Comparison of ENCODE assay signal across 13 cellular contexts in genomic region chr10:123891147-123892011, GRCh38. TPM values are rescaled to one million over a fixed set of nuclear protein-coding genes. Genes with fewer than 3 reads are reported as not detected.
DNase-seq lines count a peak whose midpoint lies in the region; ATAC-seq and TF ChIP-seq lines count a peak whose summit lies in the region.
"Had no signal": no experiment of that assay in that cellular context is flagged by ENCODE, and none has a peak within 500 bp of the region (broad histone marks: within the 10 kb centered on the region; RNA-seq: fewer than 3 reads in every experiment).

TSS of gene CPXM2 (minus strand) at chr10:123891807. CDS start at chr10:123891659, 148 bp downstream.

- no peak for ATAC-seq in natural killer cell
- ATAC-seq in natural killer cell treated with Interleukin-12 subunit alpha and Interleukin-12 subunit beta and Interleukin-15 and Interleukin-18, amount 100 ng/mL, for 72 hours: no peak
- ATAC-seq in aorta (ENCODE audit: low FRiP score): peak; percentile 60
- no peak for ATAC-seq in GM19351 (IDR thresholded peaks at IDR 0.05; ENCODE audit: unreplicated experiment)

- no peak for DNase-seq in natural killer cell
- DNase-seq in natural killer cell treated with Interleukin-12 subunit alpha and Interleukin-12 subunit beta and Interleukin-15 and Interleukin-18, amount 100 ng/mL, for 72 hours (ENCODE audit: low spot score): no peak
- peak; percentile 91 for DNase-seq in posterior vena cava (ENCODE audit: low spot score)
- DNase-seq in aorta: peak; percentile 71 to 81
- DNase-seq in NCI-H1417 treated with DMSO at 0.1 percent for 48 hours (lab: John Stamatoyannopoulos, UW): no peak
- no peak for DNase-seq in COLO829 (ENCODE audit: low spot score)
- DNase-seq: kidney glomerular epithelial cell, NCI-H2029, PC-9 had no signal

- peak within 1 kb of the TSS; percentile 79 to 94 for H3K27ac ChIP-seq in aorta (ENCODE audit: low read depth in 1 of 2, low read length in 2 of 2)
- H3K27ac ChIP-seq: PC-9 had no signal

- H3K4me1 ChIP-seq in aorta (ENCODE audit: control insufficient read depth in 1 of 2, insufficient read depth in 2 of 2, low read length in 2 of 2): no peaks in the 10 kb centered on the region

- intact Hi-C loops in natural killer cell (cut with micrococcal nuclease) (no loop called here), posterior vena cava (cut with DNase I) (no loop called here), aorta (cut with DNase I) (loop anchor here (2.0 to 10.0 kb wide), 5 partner anchors 34 to 309 kb away; no protein-coding TSS in a partner anchor)

- no peaks in the 10 kb centered on the region for H3K9me3 Mint-ChIP-seq in natural killer cell
- H3K9me3 Mint-ChIP-seq in natural killer cell treated with Interleukin-12 subunit alpha and Interleukin-12 subunit beta and Interleukin-15 and Interleukin-18, amount 100 ng/mL, for 72 hours: no peaks in the 10 kb centered on the region
- H3K9me3 Mint-ChIP-seq: dendritic cell treated with granulocyte-macrophage colony-stimulating factor and Interleukin-4, amounts not matched to agents 40 ng/mL and 50 ng/mL, for 4 days had no signal

- no peaks in the 10 kb centered on the region for H3K36me3 Mint-ChIP-seq in natural killer cell
- H3K36me3 Mint-ChIP-seq in natural killer cell treated with Interleukin-12 subunit alpha and Interleukin-12 subunit beta and Interleukin-15 and Interleukin-18, amount 100 ng/mL, for 72 hours: no peaks in the 10 kb centered on the region

- H3K36me3 ChIP-seq in aorta (ENCODE audit: control insufficient read depth in 1 of 2, insufficient read depth in 2 of 2, low read length in 1 of 2): no peaks in the 10 kb centered on the region

- WGBS in aorta, 2 donors: 1 to 3% methylated on average over 57 to 79 of the region's 79 CpGs

- no peak for TF ChIP-seq CTCF in natural killer cell (IDR thresholded peaks at IDR 0.05)

- H3K27ac Mint-ChIP-seq in natural killer cell: no peak within 1 kb of the TSS
- no peak within 1 kb of the TSS for H3K27ac Mint-ChIP-seq in natural killer cell treated with Interleukin-12 subunit alpha and Interleukin-12 subunit beta and Interleukin-15 and Interleukin-18, amount 100 ng/mL, for 72 hours
- H3K27ac Mint-ChIP-seq: dendritic cell treated with granulocyte-macrophage colony-stimulating factor and Interleukin-4, amounts not matched to agents 40 ng/mL and 50 ng/mL, for 4 days had no signal

- H3K4me3 Mint-ChIP-seq in natural killer cell: peak within 1 kb of the TSS; percentile 28
- H3K4me3 Mint-ChIP-seq in natural killer cell treated with Interleukin-12 subunit alpha and Interleukin-12 subunit beta and Interleukin-15 and Interleukin-18, amount 100 ng/mL, for 72 hours: no peak within 1 kb of the TSS
- H3K4me3 Mint-ChIP-seq: dendritic cell treated with granulocyte-macrophage colony-stimulating factor and Interleukin-4, amounts not matched to agents 40 ng/mL and 50 ng/mL, for 4 days had no signal

- H3K27me3 ChIP-seq in aorta (ENCODE audit: control insufficient read depth in 1 of 2, insufficient read depth in 2 of 2, low read length in 1 of 2): no peaks in the 10 kb centered on the region

- H3K4me3 ChIP-seq in iPS-11a (ENCODE audit: low read depth, low read length) (peak within 1 kb of the TSS; percentile 35), aorta (ENCODE audit: low read length in 2 of 2) (peak within 1 kb of the TSS; percentile 88 to 91)
- H3K4me3 ChIP-seq: PC-9 had no signal

- H3K27me3 Mint-ChIP-seq in natural killer cell (ENCODE audit: low read depth in 2 of 2): peaks cover 27 to 39% of the 10 kb centered on the region in 2 donors
- peaks cover 25 to 31% of the 10 kb centered on the region in 2 donors for H3K27me3 Mint-ChIP-seq in natural killer cell treated with Interleukin-12 subunit alpha and Interleukin-12 subunit beta and Interleukin-15 and Interleukin-18, amount 100 ng/mL, for 72 hours

- no peaks in the 10 kb centered on the region for H3K9me3 ChIP-seq in aorta (ENCODE audit: control insufficient read depth, low read length)

- peaks cover 0 to 3% of the 10 kb centered on the region in 2 donors for H3K4me1 Mint-ChIP-seq in natural killer cell
- H3K4me1 Mint-ChIP-seq in natural killer cell treated with Interleukin-12 subunit alpha and Interleukin-12 subunit beta and Interleukin-15 and Interleukin-18, amount 100 ng/mL, for 72 hours (ENCODE audit: low read depth in 2 of 2): no peaks in the 10 kb centered on the region

RNA-seq across cellular contexts. Expression of gene CPXM2, which starts in this region (rescaled TPM):
- not detected for total RNA-seq in natural killer cell
- total RNA-seq in natural killer cell treated with Interleukin-12 subunit alpha and Interleukin-12 subunit beta and Interleukin-15 and Interleukin-18, amount 100 ng/mL, for 72 hours: not detected
- 100 to 1,000 TPM in 1 of 2 donors, 10 to 100 TPM in 1; 98.3 to 200 TPM for total RNA-seq in posterior vena cava
- 100 to 1,000 TPM; 116 to 169 TPM for total RNA-seq in aorta
- polyA plus RNA-seq in aorta: 100 to 1,000 TPM in 1 of 2 donors, 10 to 100 TPM in 1; 43.8 to 103 TPM
- total RNA-seq: PC-9 had no signal
- polyA plus RNA-seq: AG04450 had no signal

Comparison
In these comparisons a context has a peak if more than half of its experiments do, and no peak if none do; other contexts are left out.
1. RNA of gene CPXM2 (total RNA-seq): 98.3 to 200 TPM in posterior vena cava and 116 to 169 TPM in aorta; not detected in natural killer cell and not detected in natural killer cell treated with Interleukin-12 subunit alpha and Interleukin-12 subunit beta and Interleukin-15 and Interleukin-18, amount 100 ng/mL, for 72 hours; every median in the first group is over 10 times any median in the second.
2. DNase-seq: peak in posterior vena cava (single experiment) and aorta (2 of 2); none in natural killer cell (single experiment), natural killer cell treated with Interleukin-12 subunit alpha and Interleukin-12 subunit beta and Interleukin-15 and Interleukin-18, amount 100 ng/mL, for 72 hours (single experiment), NCI-H1417 treated with DMSO at 0.1 percent for 48 hours (single experiment) and COLO829 (single experiment).
3. intact Hi-C loops: an anchor here in aorta (2.0 to 10.0 kb wide); none called in natural killer cell and posterior vena cava.